ENCODE assay signal across 7 cellular contexts in genomic region chr10:76864913-76865312, GRCh38.
"Had no signal": no experiment of that assay in that cellular context is flagged by ENCODE, and none has a peak within 500 bp of the region (broad histone marks: within the 10 kb centered on the region; RNA-seq: fewer than 3 reads in every experiment).

No MANE protein-coding gene starts in this region.

- FAIRE-seq: GM12878, GM12891, GM12892, GM18507, GM19239 had no signal

- H3K4me3 ChIP-seq: GM12878 had no signal

- DNase-seq: GDM1, GF-D8 had no signal

- ATAC-seq: GM12878 had no signal
